In the genomic region with DNA sequence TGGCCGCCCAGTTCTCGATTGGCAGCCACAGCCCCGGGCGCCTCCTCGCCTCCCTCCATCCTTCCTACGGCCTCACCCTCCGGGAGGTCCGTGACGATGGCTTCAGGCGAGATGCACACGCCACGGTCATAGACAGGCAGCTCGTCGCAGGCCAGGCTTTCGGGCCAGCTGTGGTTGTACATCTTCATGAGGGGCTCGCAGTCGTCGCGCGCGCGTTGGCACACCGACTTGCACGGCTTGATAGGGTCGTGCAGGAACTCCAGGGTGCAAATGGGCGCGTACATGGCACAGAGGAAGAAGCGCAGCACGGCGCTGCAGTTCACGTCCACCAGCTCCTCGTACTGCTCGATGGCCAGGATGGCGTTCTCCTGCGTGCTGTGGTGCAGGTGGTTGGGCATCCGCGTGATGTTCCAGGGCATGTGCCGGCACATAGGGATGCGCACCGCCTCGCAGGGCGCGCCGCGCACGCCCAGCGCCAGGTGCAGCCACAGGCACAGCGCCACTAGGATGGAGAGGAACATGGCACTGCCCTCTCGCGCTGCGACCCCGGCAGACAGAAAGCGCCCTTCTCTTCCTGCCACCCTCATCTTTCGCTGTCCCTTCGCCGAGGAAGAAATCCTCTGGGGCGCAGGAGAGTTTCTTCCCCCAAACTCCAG, we compare ENCODE assay signal across 9 cellular contexts. TPM values are rescaled to one million over a fixed set of nuclear protein-coding genes. Genes with fewer than 3 reads are reported as not detected.
DNase-seq lines count a peak whose midpoint lies in the region; ATAC-seq, FAIRE-seq and TF ChIP-seq lines count a peak whose summit lies in the region.
"Had no signal": no experiment of that assay in that cellular context is flagged by ENCODE, and none has a peak within 500 bp of the region (broad histone marks: within the 10 kb centered on the region; RNA-seq: fewer than 3 reads in every experiment).

No MANE protein-coding gene starts in this region.

- TF ChIP-seq RAD21 in A549 (conservative IDR thresholded peaks at IDR 0.05 in 1 of 2, IDR thresholded peaks at IDR 0.05 in 1 of 2): no peak

- intact Hi-C loops in uterus (cut with DNase I; ENCODE audit: low total_unique reads): no loop called here

- no peak for TF ChIP-seq EP300 in A549 (IDR thresholded peaks at IDR 0.05)

- peak; percentile 39 for TF ChIP-seq POLR2A in A549 (IDR thresholded peaks at IDR 0.05; ENCODE audit: low read length)
- TF ChIP-seq POLR2A in uterus (IDR thresholded peaks at IDR 0.05): no peak

- peak overlapping the region; percentile 62 for H3K4me2 ChIP-seq in A549

- WGBS in A549 (ENCODE audit: missing lambda C conversion rate): 15% methylated on average over 32 of the region's 57 CpGs

- CTCF ChIA-PET in A549 (lab: Yijun Ruan, JAX): interaction anchor here (0.8 to 6.6 kb wide), 29 partner anchors 12 to 681 kb away, joined by 3 to 159 read pairs (median 5); no protein-coding TSS in a partner anchor

- H3K9me3 Mint-ChIP-seq in brain: peaks cover 0 to 7% (median 0%) of the 10 kb centered on the region in 5 experiments

- TF ChIP-seq CTCF in A549 (IDR thresholded peaks at IDR 0.05): no peak
- TF ChIP-seq CTCF in brain (conservative IDR thresholded peaks at IDR 0.05): no peak
- peak in 2 of 4 experiments; percentile 11 to 26 for TF ChIP-seq CTCF in uterus (IDR thresholded peaks at IDR 0.05)

- H3K4me1 Mint-ChIP-seq in brain: peaks cover 35% of the 10 kb centered on the region

- peak in 1 of 2 experiments; percentile 73 for DNase-seq in A549 (ENCODE audit: low read depth in 1 of 2, low spot score in 1 of 2)
- DNase-seq in medulla oblongata (ENCODE audit: extremely low spot score): peak; percentile 19
- DNase-seq in uterus: peak; percentile 33 to 44
- no peak for DNase-seq in NCI-H82 (lab: John Stamatoyannopoulos, UW)
- DNase-seq in HCEC 1CT: no peak
- DNase-seq in hippocampal formation (lab: John Stamatoyannopoulos, UW): no peak

- ATAC-seq in A549: peak; percentile 62 to 64

- H3K4me1 ChIP-seq in A549 (peaks cover 22% of the 10 kb centered on the region), HUES6 (ENCODE audit: control insufficient read depth, insufficient read depth, low read length) (peaks cover 5% of the 10 kb centered on the region; the same call in 1 of the 2 replicates), uterus (no peaks in the 10 kb centered on the region)

- no peak for FAIRE-seq in A549 (lab: Jason Lieb, UNC)
- FAIRE-seq: GM18507 had no signal

- H3K36me3 Mint-ChIP-seq in brain: no peaks in the 10 kb centered on the region

- no peaks in the 10 kb centered on the region for H3K9me3 ChIP-seq in A549
- no peaks in the 10 kb centered on the region for H3K9me3 ChIP-seq in HUES6 (ENCODE audit: control insufficient read depth, insufficient read depth, low read depth, low read length)
- H3K9me3 ChIP-seq in uterus: no peaks in the 10 kb centered on the region

- H3K27me3 ChIP-seq in HUES6 (ENCODE audit: control insufficient read depth, insufficient read depth, low read length) (peaks cover 73% of the 10 kb centered on the region), uterus (no peaks in the 10 kb centered on the region)

- POLR2A ChIA-PET in A549 (lab: Yijun Ruan, JAX): interaction anchor here (1.4 to 2.2 kb wide), 4 partner anchors 14 to 299 kb away, joined by 4 to 10 read pairs (median 6); partner anchors contain the start of gene STARD3NL

- H3K27ac Mint-ChIP-seq in brain: peak overlapping the region in 3 of 5 experiments; percentile 42 to 62 (median 61)

- H3K4me3 Mint-ChIP-seq in brain: peak overlapping the region; percentile 73 to 93 (median 81)

- H3K36me3 ChIP-seq in HUES6 (ENCODE audit: control insufficient read depth, insufficient read depth, low read length) (no peaks in the 10 kb centered on the region), uterus (no peaks in the 10 kb centered on the region)

- H3K4me3 ChIP-seq in A549: peak overlapping the region; percentile 64
- H3K4me3 ChIP-seq in HUES6 (ENCODE audit: low read depth, low read length): peak overlapping the region; percentile 72
- H3K4me3 ChIP-seq in uterus: peak overlapping the region; percentile 60 to 63

- peaks cover 50% of the 10 kb centered on the region for H3K27me3 Mint-ChIP-seq in brain

- H3K27ac ChIP-seq in A549 (peak overlapping the region; percentile 81 to 93), HUES6 (ENCODE audit: low read depth, low read length) (no peak overlapping the region), uterus (peak overlapping the region; percentile 94 to 97)

- no peak overlapping the region for H3K9ac ChIP-seq in HUES6 (ENCODE audit: low read length)

TF ChIP-seq in A549, 52 proteins besides CTCF, POLR2A, EP300 and RAD21:
- TF ChIP-seq CHD2 (IDR thresholded peaks at IDR 0.05; ENCODE audit: low read length, partially characterized antibody) (no peak), HDAC2 (IDR thresholded peaks at IDR 0.05) (peak; percentile 85; the same call in 1 of the 2 replicates), RNF2 (IDR thresholded peaks at IDR 0.05; ENCODE audit: borderline replicate concordance, low read depth) (0 out of 2 replicates have a peak, but pooled peaks have one; percentile 50), NPAS2 (CRISPR knock-in tag; IDR thresholded peaks at IDR 0.05; ENCODE audit: borderline replicate concordance) (0 out of 2 replicates have a peak, but pooled peaks have one; percentile 11), TFCP2L1 (CRISPR knock-in tag; IDR thresholded peaks at IDR 0.05) (no peak)
- TF ChIP-seq, protein P1, sequence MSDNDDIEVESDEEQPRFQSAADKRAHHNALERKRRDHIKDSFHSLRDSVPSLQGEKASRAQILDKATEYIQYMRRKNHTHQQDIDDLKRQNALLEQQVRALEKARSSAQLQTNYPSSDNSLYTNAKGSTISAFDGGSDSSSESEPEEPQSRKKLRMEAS (IDR thresholded peaks at IDR 0.05): peak; percentile 99
- TF ChIP-seq, protein P2, sequence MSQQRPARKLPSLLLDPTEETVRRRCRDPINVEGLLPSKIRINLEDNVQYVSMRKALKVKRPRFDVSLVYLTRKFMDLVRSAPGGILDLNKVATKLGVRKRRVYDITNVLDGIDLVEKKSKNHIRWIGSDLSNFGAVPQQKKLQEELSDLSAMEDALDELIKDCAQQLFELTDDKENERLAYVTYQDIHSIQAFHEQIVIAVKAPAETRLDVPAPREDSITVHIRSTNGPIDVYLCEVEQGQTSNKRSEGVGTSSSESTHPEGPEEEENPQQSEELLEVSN (IDR thresholded peaks at IDR 0.05; ENCODE audit: borderline replicate concordance, low read depth): peak; percentile 98
- TF ChIP-seq, protein P3, sequence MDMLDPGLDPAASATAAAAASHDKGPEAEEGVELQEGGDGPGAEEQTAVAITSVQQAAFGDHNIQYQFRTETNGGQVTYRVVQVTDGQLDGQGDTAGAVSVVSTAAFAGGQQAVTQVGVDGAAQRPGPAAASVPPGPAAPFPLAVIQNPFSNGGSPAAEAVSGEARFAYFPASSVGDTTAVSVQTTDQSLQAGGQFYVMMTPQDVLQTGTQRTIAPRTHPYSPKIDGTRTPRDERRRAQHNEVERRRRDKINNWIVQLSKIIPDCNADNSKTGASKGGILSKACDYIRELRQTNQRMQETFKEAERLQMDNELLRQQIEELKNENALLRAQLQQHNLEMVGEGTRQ (IDR thresholded peaks at IDR 0.05): peak; percentile 52

RNA-seq across cellular contexts. Expression of gene SFRP4, which starts 0.5 kb away (rescaled TPM):
- polyA plus RNA-seq in A549 (2011; rRNA removed): 9.1 and 11.9 TPM in 2 replicates
- 8.9 and 9.5 TPM in 2 replicates for polyA plus RNA-seq in A549 (2012; cell fraction: cytosol; rRNA removed)
- polyA plus RNA-seq in A549 (2012; cell fraction: nucleus; rRNA removed): 7.5 and 13.3 TPM in 2 replicates
- polyA plus RNA-seq in A549 (2017; fragmentation: RNase III; extraction: RNeasy Plus Mini Kit Qiagen cat#74134 plus additional on column Dnase treatment): 7.4 to 9.8 TPM (median 8.4 TPM) in 3 replicates
- polyA minus RNA-seq in A549 (2011; rRNA and poly(A)+ RNA removed): 4.5 and 5.6 TPM in 2 replicates
- 0.81 TPM for polyA plus RNA-seq in brain (ENCODE audit: insufficient read depth, low read depth, low replicate concordance)
- total RNA-seq in uterus: 100 to 1,000 TPM in 1 of 4 donors, 10 to 100 TPM in 3; 17.4 to 107 (median 73.2) TPM

RNA-seq across cellular contexts. Expression of gene EPDR1, which starts 4.3 kb away (rescaled TPM):
- 112 TPM in 2 replicates for polyA plus RNA-seq in A549 (2011; rRNA removed)
- 52.7 and 80.8 TPM in 2 replicates for polyA plus RNA-seq in A549 (2012; cell fraction: cytosol; rRNA removed)
- polyA plus RNA-seq in A549 (2012; cell fraction: nucleus; rRNA removed): 52.7 and 91.5 TPM in 2 replicates
- polyA plus RNA-seq in A549 (2017; fragmentation: RNase III; extraction: RNeasy Plus Mini Kit Qiagen cat#74134 plus additional on column Dnase treatment): 99.3 to 109 TPM (median 101 TPM) in 3 replicates
- 49.9 and 50.6 TPM in 2 replicates for polyA minus RNA-seq in A549 (2011; rRNA and poly(A)+ RNA removed)
- polyA plus RNA-seq in brain (ENCODE audit: insufficient read depth, low read depth, low replicate concordance): 15.5 TPM
- 10 to 100 TPM; 14.4 to 30.4 (median 24.1) TPM for total RNA-seq in uterus

Comparison
In these comparisons a context has a peak if more than half of its experiments do, and no peak if none do; other contexts are left out.
1. DNase-seq: peak in medulla oblongata (single experiment) and uterus (2 of 2); none in NCI-H82 (single experiment), HCEC 1CT (single experiment) and hippocampal formation (0 of 2).
2. Peak in every context shown above with its lines, with median percentiles within 50 percentile points of each other: H3K4me3 ChIP-seq.